ENCODE assay signal across 8 cellular contexts in genomic region chr12:48105321-48105866, GRCh38.
DNase-seq lines count a peak whose midpoint lies in the region; ATAC-seq lines count a peak whose summit lies in the region.

No MANE protein-coding gene starts in this region.

- peak; percentile 25 for ATAC-seq in GM18861 (IDR thresholded peaks at IDR 0.05; ENCODE audit: unreplicated experiment)
- peak; percentile 33 for ATAC-seq in HG02763 (IDR thresholded peaks at IDR 0.05; ENCODE audit: unreplicated experiment)

- DNase-seq in NCI-H2171 treated with DMSO at 0.1 percent for 48 hours (lab: John Stamatoyannopoulos, UW), result peak; percentile 18
- peak; percentile 68 to 69 for DNase-seq in activated T-cell treated with anti-CD3 and anti-CD28 coated beads, Interleukin-2, amount 50 U/mL, for 48 hours
- DNase-seq in fibroblast of peridontal ligament (ENCODE audit: extremely low read depth), result peak; percentile 16
- DNase-seq in pons (ENCODE audit: low spot score), result peak; percentile 21
- DNase-seq in T1000 (lab: John Stamatoyannopoulos, UW), result no peak
- DNase-seq in amniotic stem cell (lab: John Stamatoyannopoulos, UW), result no peak

Comparison
In these comparisons a context has a peak if more than half of its experiments do, and no peak if none do; other contexts are left out.
1. DNase-seq: peak in NCI-H2171 treated with DMSO at 0.1 percent for 48 hours (single experiment), activated T-cell treated with anti-CD3 and anti-CD28 coated beads, Interleukin-2, amount 50 U/mL, for 48 hours (2 of 2), fibroblast of peridontal ligament (single experiment) and pons (single experiment); none in T1000 (single experiment) and amniotic stem cell (single experiment).